In the genomic region with DNA sequence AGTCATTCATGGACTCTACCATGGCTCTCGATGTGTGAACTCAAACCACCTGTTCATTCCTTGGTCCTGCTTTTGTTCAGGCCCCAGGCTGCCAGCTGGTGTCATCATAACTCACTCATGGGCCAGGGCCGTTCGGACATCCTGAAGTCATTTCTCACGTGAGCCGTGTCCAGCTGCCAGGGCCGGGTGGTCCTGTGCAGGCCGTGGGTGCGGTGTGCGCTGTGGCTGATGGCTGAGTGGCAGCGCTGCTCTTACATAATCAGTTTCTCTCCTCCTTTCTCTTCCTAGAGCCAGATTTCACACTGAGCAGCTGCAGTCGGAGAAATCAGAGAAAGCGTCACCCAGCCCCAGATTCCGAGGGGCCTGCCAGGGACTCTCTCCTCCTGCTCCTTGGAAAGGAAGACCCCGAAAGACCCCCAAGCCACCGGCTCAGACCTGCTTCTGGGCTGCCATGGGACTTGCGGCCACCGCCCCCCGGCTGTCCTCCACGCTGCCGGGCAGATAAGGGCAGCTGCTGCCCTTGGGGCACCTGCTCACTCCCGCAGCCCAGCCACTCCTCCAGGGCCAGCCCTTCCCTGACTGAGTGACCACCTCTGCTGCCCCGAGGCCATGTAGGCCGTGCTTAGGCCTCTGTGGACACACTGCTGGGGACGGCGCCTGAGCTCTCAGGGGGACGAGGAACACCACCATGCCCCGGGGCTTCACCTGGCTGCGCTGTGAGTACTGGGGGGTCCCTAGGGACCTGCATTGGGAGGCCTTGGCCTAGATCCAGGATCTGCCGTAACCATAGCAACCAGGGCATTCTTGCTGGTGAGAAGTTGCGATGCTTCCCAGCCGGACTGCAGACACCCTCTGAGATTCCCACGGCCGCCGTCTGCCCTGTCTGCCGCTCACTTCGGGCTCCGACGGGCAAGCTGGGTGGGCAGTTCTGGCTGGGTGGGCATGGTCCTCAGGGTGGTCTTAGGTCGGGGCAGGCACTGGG, we compare ENCODE assay signal across 10 cellular contexts. TPM values are rescaled to one million over a fixed set of nuclear protein-coding genes. Genes with fewer than 3 reads are reported as not detected.
A peak's percentile ranks its signal among the peaks of the same experiment; 100 is the strongest.
DNase-seq lines count a peak whose midpoint lies in the region; ATAC-seq and TF ChIP-seq lines count a peak whose summit lies in the region.
"Had no signal": no experiment of that assay in that cellular context is flagged by ENCODE, and none has a peak within 500 bp of the region (broad histone marks: within the 10 kb centered on the region; RNA-seq: fewer than 3 reads in every experiment).

Gene IL34 (plus strand): TSS at position 300 of the 982 bp plus-strand sequence. CDS start 389 bp downstream, at position 689.

- ATAC-seq in foreskin keratinocyte, result no peak
- ATAC-seq in GM18861 (IDR thresholded peaks at IDR 0.05; ENCODE audit: unreplicated experiment), result no peak

- intact Hi-C loops in esophagus squamous epithelium (cut with DNase I), result no loop called here
- intact Hi-C loops in ovary (cut with DNase I), result loop anchor here in 1 of 4 donors (10.0 kb wide), 1 partner anchor 302 kb away; the partner anchor contains the start of gene DDX19A

- peaks cover 0 to 9% (median 0%) of the 10 kb centered on the region in 3 donors for H3K36me3 ChIP-seq in esophagus squamous epithelium
- no peaks in the 10 kb centered on the region for H3K36me3 ChIP-seq in ovary
- H3K36me3 ChIP-seq: lower lobe of right lung had no signal

- peaks cover 0 to 27% (median 8%) of the 10 kb centered on the region in 3 donors for H3K4me1 ChIP-seq in esophagus squamous epithelium
- H3K4me1 ChIP-seq in ovary (ENCODE audit: insufficient read depth), result peaks cover 9% of the 10 kb centered on the region
- H3K4me1 ChIP-seq in foreskin keratinocyte, result no peaks in the 10 kb centered on the region
- H3K4me1 ChIP-seq: lower lobe of right lung had no signal

- DNase-seq in ELF-1 (ENCODE audit: low read depth, low spot score) (peak; percentile 50), NCI-H526 treated with DMSO at 0.1 percent for 48 hours (lab: John Stamatoyannopoulos, UW) (peak; percentile 1), esophagus squamous epithelium (lab: John Stamatoyannopoulos, UW) (no peak), ovary (peak; percentile 24 to 75 (median 61)), foreskin keratinocyte (no peak), pons (ENCODE audit: low spot score) (no peak), globus pallidus (ENCODE audit: low spot score) (no peak)
- DNase-seq: lower lobe of right lung, NCI-H82 had no signal

- TF ChIP-seq EP300 in ovary (IDR thresholded peaks at IDR 0.05), result no peak

- TF ChIP-seq CTCF in esophagus squamous epithelium (IDR thresholded peaks at IDR 0.05) (no peak), ovary (IDR thresholded peaks at IDR 0.05) (no peak), foreskin keratinocyte (conservative IDR thresholded peaks at IDR 0.05) (no peak)

- H3K4me3 ChIP-seq in esophagus squamous epithelium (no peak within 1 kb of the TSS), ovary (no peak within 1 kb of the TSS)
- H3K4me3 ChIP-seq: lower lobe of right lung had no signal

- TF ChIP-seq POLR2A in esophagus squamous epithelium (IDR thresholded peaks at IDR 0.05), result no peak
- TF ChIP-seq POLR2A in ovary (IDR thresholded peaks at IDR 0.05), result no peak

- H3K27ac ChIP-seq in esophagus squamous epithelium, result peak within 1 kb of the TSS in 3 of 4 donors; percentile 25 to 34 (median 25)
- no peak within 1 kb of the TSS for H3K27ac ChIP-seq in ovary
- no peak within 1 kb of the TSS for H3K27ac ChIP-seq in foreskin keratinocyte
- H3K27ac ChIP-seq: lower lobe of right lung had no signal

- 75 to 83% methylated on average over 14 to 23 of the region's 39 CpGs for WGBS in esophagus squamous epithelium, 2 donors
- WGBS in ovary, 3 donors, result 34 to 64% (median 42%) methylated on average over 37 to 39 of the region's 39 CpGs

- H3K9me3 ChIP-seq in esophagus squamous epithelium, result no peaks in the 10 kb centered on the region
- no peaks in the 10 kb centered on the region for H3K9me3 ChIP-seq in ovary
- H3K9me3 ChIP-seq: lower lobe of right lung had no signal

- H3K27me3 ChIP-seq in esophagus squamous epithelium (no peaks in the 10 kb centered on the region), ovary (no peaks in the 10 kb centered on the region), foreskin keratinocyte (no peaks in the 10 kb centered on the region)

RNA-seq across cellular contexts. Expression of gene IL34, which starts in this region (rescaled TPM):
- total RNA-seq in esophagus squamous epithelium (10 to 100 TPM in 2 of 4 donors, 1 to 10 TPM in 2; 3.2 to 26.6 (median 9.1) TPM), ovary (1 to 10 TPM in 6 of 7 donors, under 1 TPM in 1; 0.91 to 4.0 (median 1.9) TPM), foreskin keratinocyte (0.11 and 0.17 TPM in 2 replicates)
- polyA plus RNA-seq in ovary (1 to 10 TPM in 1 of 2 donors, under 1 TPM in 1; 0.88 to 1.8 TPM), foreskin keratinocyte (0.13 and 0.19 TPM in 2 replicates)

Comparison
In these comparisons a context has a peak if more than half of its experiments do, and no peak if none do; other contexts are left out.
1. DNase-seq: peak in ELF-1 (single experiment), NCI-H526 treated with DMSO at 0.1 percent for 48 hours (single experiment) and ovary (5 of 5); none in esophagus squamous epithelium (single experiment), foreskin keratinocyte (0 of 2), pons (single experiment) and globus pallidus (single experiment).
2. H3K27ac ChIP-seq: peak in esophagus squamous epithelium (3 of 4); none in ovary (0 of 2) and foreskin keratinocyte (single experiment).